Comparison of ENCODE assay signal across 18 cellular contexts in the genomic region with DNA sequence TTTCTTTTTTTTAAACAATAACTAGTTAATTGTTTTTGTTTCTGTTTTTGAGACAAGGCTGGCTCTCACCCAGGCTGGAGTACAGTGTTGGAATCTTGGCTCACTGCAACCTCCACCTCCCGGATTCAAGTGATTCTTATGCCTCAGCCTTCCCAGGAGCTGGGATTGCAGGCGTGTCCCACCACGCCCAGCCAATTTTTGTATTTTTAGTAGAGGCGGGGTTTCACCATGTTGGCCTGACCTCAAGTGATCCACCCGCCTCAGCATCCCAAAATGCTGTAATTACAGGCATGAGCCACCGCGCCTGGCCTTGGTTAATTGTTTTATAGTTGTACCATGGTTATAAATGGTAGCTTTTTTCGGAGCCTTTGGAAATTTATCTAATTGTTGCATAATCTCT.
DNase-seq lines count a peak whose midpoint lies in the region; ATAC-seq, FAIRE-seq and TF ChIP-seq lines count a peak whose summit lies in the region.
"Had no signal": no experiment of that assay in that cellular context is flagged by ENCODE, and none has a peak within 500 bp of the region (broad histone marks: within the 10 kb centered on the region; RNA-seq: fewer than 3 reads in every experiment).

No MANE protein-coding gene starts in this region.

- H2BK5ac ChIP-seq in H1 (ENCODE audit: low read depth, low read length): no peak overlapping the region

- H3K4me3 ChIP-seq in MG63: no peak overlapping the region
- H3K4me3 ChIP-seq in H1 (ENCODE audit: extremely low read depth in 1 of 4, insufficient read depth in 2 of 4, low read depth in 3 of 4, low read length in 4 of 4): no peak overlapping the region
- no peak overlapping the region for H3K4me3 ChIP-seq in right cardiac atrium (ENCODE audit: low read length)
- H3K4me3 ChIP-seq in small intestine (ENCODE audit: low read depth in 1 of 2, low read length in 2 of 2): no peak overlapping the region
- H3K4me3 ChIP-seq: ascending aorta, thoracic aorta had no signal

- H4K91ac ChIP-seq in H1 (replicated peaks; ENCODE audit: insufficient read length, low read length): no peak overlapping the region

- 81% methylated on average over 8 of the region's 8 CpGs; no CpG with 5 or more reads in 1 of the 2 experiments for WGBS in H1 (ENCODE audit: extremely low coverage in 1 of 2, insufficient coverage in 1 of 2, insufficient read length in 1 of 2, insufficient replicate concordance in 2 of 2, low coverage in 1 of 2, low lambda C conversion rate in 2 of 2, missing lambda C conversion rate in 1 of 2), 2 experiments
- WGBS in right cardiac atrium: 38% methylated on average over 8 of the region's 8 CpGs
- 14 to 45% (median 32%) methylated on average over 8 of the region's 8 CpGs for WGBS in small intestine, 3 donors

- no peak overlapping the region for H3K4ac ChIP-seq in H1 (replicated peaks; ENCODE audit: insufficient read length, low read depth, low read length)

- no peak overlapping the region for H2BK15ac ChIP-seq in H1 (ENCODE audit: low read length)

- DNase-seq in MG63 (peak; percentile 80), H1 (ENCODE audit: low read depth in 1 of 2, low spot score in 2 of 2) (no peak), right cardiac atrium (peak in 2 of 3 donors; percentile 25 to 69), small intestine (peak; percentile 55)
- DNase-seq: activated CD8-positive, alpha-beta T cell treated with anti-CD3 and anti-CD28 coated beads, Interleukin-2, amount 10 ng/mL, durations not matched to agents 7 days and 5 days; activated naive CD4-positive, alpha-beta T cell treated with anti-CD3 and anti-CD28 coated beads, Interleukin-2, amount 10 ng/mL, durations not matched to agents 7 days and 5 days; activated T-cell treated with anti-CD3 and anti-CD28 coated beads, Interleukin-2, amount 50 U/mL, for 4 hours; BE2C; NCI-H1417; NCI-H2171 treated with DMSO at 0.1 percent for 48 hours; retina; stimulated activated naive B cell treated with anti-CD40 and anti-IgM and Interleukin-4, amounts not matched to agents 10 μg/mL and 1 μg/mL and 100 μg/mL, for 72 hours had no signal

- POLR2A ChIA-PET in H1 (lab: Charles Lee; ENCODE audit: partially characterized antibody): interaction anchor here (0.6 kb wide), 2 partner anchors 19 to 72 kb away, joined by 3 to 4 read pairs; no protein-coding TSS in a partner anchor

- no peak overlapping the region for H3K9ac ChIP-seq in H1 (replicated peaks in 1 of 4; ENCODE audit: extremely low read depth in 1 of 4, low read depth in 3 of 4, low read length in 3 of 4)

- 0 out of 2 replicates have a peak, but pooled peaks cover 2% of the 10 kb centered on the region for H3K79me1 ChIP-seq in H1 (ENCODE audit: low read depth, low read length)

- no peak for TF ChIP-seq EP300 in H1 (IDR thresholded peaks at IDR 0.05; ENCODE audit: borderline replicate concordance in 1 of 2, low read depth in 2 of 2, low read length in 2 of 2)

- no peaks in the 10 kb centered on the region for H3K4me1 ChIP-seq in H1 (replicated peaks in 1 of 4; ENCODE audit: control insufficient read depth in 3 of 4, insufficient read depth in 4 of 4, low read length in 3 of 4)
- peaks cover 5% of the 10 kb centered on the region for H3K4me1 ChIP-seq in right cardiac atrium (ENCODE audit: control insufficient read depth, insufficient read depth, low read length)
- no peaks in the 10 kb centered on the region for H3K4me1 ChIP-seq in small intestine (ENCODE audit: control insufficient read depth in 2 of 2, insufficient read depth in 1 of 2, low read depth in 1 of 2, low read length in 1 of 2)
- H3K4me1 ChIP-seq: BE2C had no signal

- TF ChIP-seq CTCF in H1 (IDR thresholded peaks at IDR 0.05; ENCODE audit: control extremely low read depth in 1 of 3, insufficient read depth in 1 of 3, low read depth in 1 of 3, low read length in 3 of 3): no peak

- no peak overlapping the region for H3K14ac ChIP-seq in H1 (ENCODE audit: insufficient read length)

- H3K27ac ChIP-seq in H1 (ENCODE audit: low read depth, low read length) (no peak overlapping the region), right cardiac atrium (ENCODE audit: low read length) (no peak overlapping the region), small intestine (ENCODE audit: low read depth in 1 of 2, low read length in 1 of 2) (no peak overlapping the region)

- H3K36me3 ChIP-seq in MG63: no peaks in the 10 kb centered on the region; the same call in 1 of the 2 replicates
- no peaks in the 10 kb centered on the region for H3K36me3 ChIP-seq in H1 (ENCODE audit: control insufficient read depth in 2 of 4, insufficient read depth in 4 of 4, low read length in 3 of 4)
- no peaks in the 10 kb centered on the region for H3K36me3 ChIP-seq in small intestine (ENCODE audit: control insufficient read depth in 2 of 2, insufficient read depth in 2 of 2, low read length in 2 of 2)
- H3K36me3 ChIP-seq: ascending aorta, BE2C, thoracic aorta had no signal

- H2AK5ac ChIP-seq in H1 (ENCODE audit: low read depth, low read length): no peak overlapping the region

- H3K27me3 ChIP-seq in MG63: no peaks in the 10 kb centered on the region
- H3K27me3 ChIP-seq in H1 (replicated peaks in 1 of 4; ENCODE audit: control insufficient read depth in 3 of 4, extremely low read depth in 1 of 4, insufficient read depth in 3 of 4, low read length in 3 of 4): no peaks in the 10 kb centered on the region
- no peaks in the 10 kb centered on the region for H3K27me3 ChIP-seq in right cardiac atrium (ENCODE audit: control insufficient read depth, insufficient read depth)
- H3K27me3 ChIP-seq in small intestine (ENCODE audit: control insufficient read depth in 2 of 2, insufficient read depth in 2 of 2, low read length in 2 of 2): no peaks in the 10 kb centered on the region
- H3K27me3 ChIP-seq: ascending aorta, BE2C had no signal

- H2AFZ ChIP-seq in H1 (ENCODE audit: low read length): no peak overlapping the region

- H3K56ac ChIP-seq in H1 (replicated peaks; ENCODE audit: insufficient read length, low read depth, low read length): no peak overlapping the region

- H3K9me3 ChIP-seq in MG63: no peaks in the 10 kb centered on the region
- H3K9me3 ChIP-seq in H1 (ENCODE audit: insufficient read depth in 2 of 2, low read depth in 1 of 2, low read length in 1 of 2): no peaks in the 10 kb centered on the region
- H3K9me3 ChIP-seq in right cardiac atrium (ENCODE audit: control insufficient read depth, low read length): no peaks in the 10 kb centered on the region
- H3K9me3 ChIP-seq in small intestine (ENCODE audit: control insufficient read depth, low read depth): no peaks in the 10 kb centered on the region
- H3K9me3 ChIP-seq: ascending aorta, BE2C, thoracic aorta had no signal

- no peak overlapping the region for H4K5ac ChIP-seq in H1 (ENCODE audit: insufficient read length, low read depth, low read length)

- intact Hi-C loops in right cardiac atrium (cut with DNase I): no loop called here

- H2BK12ac ChIP-seq in H1 (ENCODE audit: low read depth, low read length): no peak overlapping the region

- FAIRE-seq in H1 (lab: Jason Lieb, UNC) (no peak), small intestine (lab: Jason Lieb, UNC) (no peak)
- FAIRE-seq: frontal cortex had no signal

- H3K79me2 ChIP-seq in H1 (ENCODE audit: control insufficient read depth in 1 of 2, insufficient read depth in 2 of 2, low read length in 2 of 2): peaks cover 0 to 3% of the 10 kb centered on the region in 2 experiments; a peak in 1 of 4 replicates

- no peaks in the 10 kb centered on the region for H3K23me2 ChIP-seq in H1 (ENCODE audit: low read depth, low read length)

- TF ChIP-seq RAD21 in H1 (IDR thresholded peaks at IDR 0.05 in 1 of 2, conservative IDR thresholded peaks at IDR 0.05 in 1 of 2; ENCODE audit: low read depth in 2 of 2, low read length in 2 of 2): no peak

- peaks cover 0 to 1% of the 10 kb centered on the region in 2 experiments for H4K20me1 ChIP-seq in H1 (replicated peaks in 1 of 2; ENCODE audit: control insufficient read depth in 1 of 2, insufficient read depth in 2 of 2, low read length in 2 of 2)

- no peak overlapping the region for H3K4me2 ChIP-seq in H1 (ENCODE audit: insufficient read depth in 1 of 2, low read depth in 2 of 2, low read length in 2 of 2)

- no peak overlapping the region for H2BK20ac ChIP-seq in H1 (ENCODE audit: low read length)

- no peak for TF ChIP-seq POLR2A in H1 (IDR thresholded peaks at IDR 0.05; ENCODE audit: control extremely low read depth in 1 of 2, low read depth in 2 of 2, low read length in 2 of 2)

- H3K23ac ChIP-seq in H1 (ENCODE audit: insufficient read length): no peak overlapping the region

- H3K18ac ChIP-seq in H1 (ENCODE audit: extremely low read depth, low read length): no peak overlapping the region

- ATAC-seq in right cardiac atrium (peak; percentile 56 to 72), HG02884 (IDR thresholded peaks at IDR 0.05; ENCODE audit: unreplicated experiment) (no peak), HG03139 (IDR thresholded peaks at IDR 0.05; ENCODE audit: unreplicated experiment) (no peak), GM19397 (IDR thresholded peaks at IDR 0.05; ENCODE audit: unreplicated experiment) (no peak)
- ATAC-seq: activated CD8-positive, alpha-beta T cell treated with anti-CD3 and anti-CD28 coated beads, Interleukin-2, amount 10 ng/mL, durations not matched to agents 7 days and 5 days; activated T-cell treated with anti-CD3 and anti-CD28 coated beads, Interleukin-2, amount 50 U/mL, for 4 hours; stimulated activated naive B cell treated with anti-CD40 and anti-IgM and Interleukin-4, amounts not matched to agents 10 μg/mL and 1 μg/mL and 100 μg/mL, for 72 hours had no signal

- CTCF ChIA-PET in H1 (lab: Charles Lee; ENCODE audit: partially characterized antibody): interaction anchor here (0.5 to 1.6 kb wide), 4 partner anchors 18 to 92 kb away, joined by 3 to 4 read pairs (median 4); no protein-coding TSS in a partner anchor

- peak overlapping the region; percentile 62; the same call in 1 of the 2 replicates for H4K8ac ChIP-seq in H1 (ENCODE audit: extremely low read depth, insufficient read depth, low read length)

- no peak overlapping the region for H2BK120ac ChIP-seq in H1 (replicated peaks; ENCODE audit: low read depth, low read length)

TF ChIP-seq in H1, 55 proteins besides CTCF, POLR2A, EP300 and RAD21 (continues in another document):
- TF ChIP-seq SUZ12 (IDR thresholded peaks at IDR 0.05; ENCODE audit: low read length) (no peak), CEBPB (IDR thresholded peaks at IDR 0.05; ENCODE audit: low read depth, low read length) (no peak), SRF (IDR thresholded peaks at IDR 0.05; ENCODE audit: low read depth, low read length) (no peak), BRCA1 (IDR thresholded peaks at IDR 0.05; ENCODE audit: low read depth, low read length) (no peak), RNF2 (IDR thresholded peaks at IDR 0.05; ENCODE audit: borderline replicate concordance, low read depth, low read length, missing control alignments, poor library complexity, severe bottlenecking) (no peak), CREB1 (IDR thresholded peaks at IDR 0.05) (no peak), BACH1 (IDR thresholded peaks at IDR 0.05; ENCODE audit: low read length) (no peak), CTBP2 (IDR thresholded peaks at IDR 0.05; ENCODE audit: borderline replicate concordance, insufficient read depth, insufficient read length, low read length) (no peak)
- TF ChIP-seq, protein P1, sequence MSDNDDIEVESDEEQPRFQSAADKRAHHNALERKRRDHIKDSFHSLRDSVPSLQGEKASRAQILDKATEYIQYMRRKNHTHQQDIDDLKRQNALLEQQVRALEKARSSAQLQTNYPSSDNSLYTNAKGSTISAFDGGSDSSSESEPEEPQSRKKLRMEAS (IDR thresholded peaks at IDR 0.05): no peak

Comparison
In these comparisons a context has a peak if more than half of its experiments do, and no peak if none do; other contexts are left out.
1. DNase-seq: peak in MG63 (single experiment), right cardiac atrium (2 of 3) and small intestine (single experiment); none in H1 (0 of 2).
2. ATAC-seq: peak in right cardiac atrium (2 of 2); none in HG02884 (single experiment), HG03139 (single experiment) and GM19397 (single experiment).